1 cellular context compared by ENCODE assay signal in genomic region chr1:231971397-231972233, GRCh38.
TF ChIP-seq lines count a peak whose summit lies in the region.

No MANE protein-coding gene starts in this region.

TF ChIP-seq in HEK293T, 16 proteins besides CTCF, POLR2A, EP300 and RAD21 (continued from another document):
- TF ChIP-seq SP1 (IDR thresholded peaks at IDR 0.05) = no peak
- no peak for TF ChIP-seq FOXK2 (IDR thresholded peaks at IDR 0.05)
- no peak for TF ChIP-seq ARNT (IDR thresholded peaks at IDR 0.05)
- no peak for TF ChIP-seq ELF4 (IDR thresholded peaks at IDR 0.05)
